ENCODE assay signal across 8 cellular contexts in genomic region chr20:43942661-43943285, GRCh38. TPM values are rescaled to one million over a fixed set of nuclear protein-coding genes. Genes with fewer than 3 reads are reported as not detected.
DNase-seq lines count a peak whose midpoint lies in the region; ATAC-seq and TF ChIP-seq lines count a peak whose summit lies in the region.

No MANE protein-coding gene starts in this region.

- no peaks in the 10 kb centered on the region for H3K27me3 ChIP-seq in GM06990 (replicated peaks; ENCODE audit: control insufficient read depth, insufficient read depth, low read length)
- H3K27me3 ChIP-seq in endodermal cell (ENCODE audit: control insufficient read depth, insufficient read depth, low read length, poor library complexity, severe bottlenecking), result no peaks in the 10 kb centered on the region

- H3K36me3 Mint-ChIP-seq in endodermal cell (ENCODE audit: low read depth), result no peaks in the 10 kb centered on the region

- no peak overlapping the region for H3K27ac ChIP-seq in endodermal cell (ENCODE audit: low read depth, low read length)

- no peaks in the 10 kb centered on the region for H3K4me1 ChIP-seq in endodermal cell (ENCODE audit: control insufficient read depth, insufficient read depth, low read length)

- no peaks in the 10 kb centered on the region for H3K27me3 Mint-ChIP-seq in endodermal cell (ENCODE audit: insufficient read depth)
- peaks cover 68% of the 10 kb centered on the region for H3K27me3 Mint-ChIP-seq in stimulated activated naive CD8-positive, alpha-beta T cell treated with anti-CD3 and anti-CD28 coated beads, Interleukin-15, amount 100 ng/mL, for 72 hours

- H3K9me3 Mint-ChIP-seq in endodermal cell, result no peaks in the 10 kb centered on the region
- H3K9me3 Mint-ChIP-seq in stimulated activated naive CD8-positive, alpha-beta T cell treated with anti-CD3 and anti-CD28 coated beads, Interleukin-15, amount 100 ng/mL, for 72 hours, result no peaks in the 10 kb centered on the region

- H3K27ac Mint-ChIP-seq in endodermal cell, result peak overlapping the region; percentile 52
- H3K27ac Mint-ChIP-seq in stimulated activated naive CD8-positive, alpha-beta T cell treated with anti-CD3 and anti-CD28 coated beads, Interleukin-15, amount 100 ng/mL, for 72 hours, result peak overlapping the region; percentile 57 to 74

- WGBS in endodermal cell (ENCODE audit: insufficient coverage in 1 of 2, insufficient read length in 1 of 2), 2 experiments, result 67 to 82% methylated on average over 2 to 9 of the region's 9 CpGs

- peaks cover 19% of the 10 kb centered on the region for H3K4me1 Mint-ChIP-seq in endodermal cell
- H3K4me1 Mint-ChIP-seq in stimulated activated naive CD8-positive, alpha-beta T cell treated with anti-CD3 and anti-CD28 coated beads, Interleukin-15, amount 100 ng/mL, for 72 hours, result peaks cover 69% of the 10 kb centered on the region

- no peak overlapping the region for H3K4me3 Mint-ChIP-seq in endodermal cell
- peak overlapping the region; percentile 55 to 60 for H3K4me3 Mint-ChIP-seq in stimulated activated naive CD8-positive, alpha-beta T cell treated with anti-CD3 and anti-CD28 coated beads, Interleukin-15, amount 100 ng/mL, for 72 hours

- no peak overlapping the region for H3K4me3 ChIP-seq in GM06990 (replicated peaks; ENCODE audit: low read depth, low read length)
- H3K4me3 ChIP-seq in endodermal cell (ENCODE audit: low read length), result no peak overlapping the region

- H3K36me3 ChIP-seq in GM06990 (ENCODE audit: control insufficient read depth, insufficient read depth, low read length) (no peaks in the 10 kb centered on the region), endodermal cell (ENCODE audit: control insufficient read depth, insufficient read depth, low read length) (no peaks in the 10 kb centered on the region)

- DNase-seq in A172 (ENCODE audit: low spot score) (peak; percentile 65), GM06990 (ENCODE audit: extremely low read depth, insufficient read length) (peak; percentile 70), RPMI7951 (ENCODE audit: low read depth) (peak; percentile 85), endodermal cell (no peak), pons (ENCODE audit: low spot score) (no peak), NCI-H524 treated with DMSO at 0.1 percent for 48 hours (lab: John Stamatoyannopoulos, UW) (no peak)
- no peak for DNase-seq in stimulated activated naive CD8-positive, alpha-beta T cell treated with anti-CD3 and anti-CD28 coated beads, Interleukin-15, amount 100 ng/mL, for 72 hours

- H3K9me3 ChIP-seq in endodermal cell (ENCODE audit: control insufficient read depth, low read length), result no peaks in the 10 kb centered on the region

- TF ChIP-seq CTCF in GM06990 (IDR thresholded peaks at IDR 0.05; ENCODE audit: insufficient read depth, low read length, poor library complexity, severe bottlenecking) (no peak), endodermal cell (conservative IDR thresholded peaks at IDR 0.05) (no peak)

- peak; percentile 60 for ATAC-seq in HG03064 (IDR thresholded peaks at IDR 0.05; ENCODE audit: low read depth, unreplicated experiment)
- ATAC-seq in stimulated activated naive CD8-positive, alpha-beta T cell treated with anti-CD3 and anti-CD28 coated beads, Interleukin-15, amount 100 ng/mL, for 72 hours, result peak; percentile 80

- no peak overlapping the region for H3K9ac ChIP-seq in endodermal cell (ENCODE audit: extremely low read depth, low read length, poor library complexity, severe bottlenecking)

RNA-seq across cellular contexts. Expression of gene TOX2, which starts 28.1 kb away (rescaled TPM):
- 1.2 and 3.7 TPM in 2 replicates for total RNA-seq in A172 (2014; rRNA removed; shearing (Covaris generic))
- 24.7 and 25.4 TPM in 2 replicates for total RNA-seq in RPMI7951 (2014; rRNA removed; shearing (Covaris generic))
- total RNA-seq in endodermal cell, result 1 to 10 TPM; 2.4 to 3.4 TPM
- 8.9 TPM for polyA plus RNA-seq in endodermal cell (2013, experiment 1 of 2)
- 8.2 TPM for polyA plus RNA-seq in endodermal cell (2013, experiment 2 of 2)

Comparison
In these comparisons a context has a peak if more than half of its experiments do, and no peak if none do; other contexts are left out.
1. DNase-seq: peak in A172 (single experiment), GM06990 (single experiment) and RPMI7951 (single experiment); none in endodermal cell (single experiment), stimulated activated naive CD8-positive, alpha-beta T cell treated with anti-CD3 and anti-CD28 coated beads, Interleukin-15, amount 100 ng/mL, for 72 hours (0 of 2), pons (single experiment) and NCI-H524 treated with DMSO at 0.1 percent for 48 hours (single experiment).